Comparison of ENCODE assay signal across 1 cellular context in the genomic region with DNA sequence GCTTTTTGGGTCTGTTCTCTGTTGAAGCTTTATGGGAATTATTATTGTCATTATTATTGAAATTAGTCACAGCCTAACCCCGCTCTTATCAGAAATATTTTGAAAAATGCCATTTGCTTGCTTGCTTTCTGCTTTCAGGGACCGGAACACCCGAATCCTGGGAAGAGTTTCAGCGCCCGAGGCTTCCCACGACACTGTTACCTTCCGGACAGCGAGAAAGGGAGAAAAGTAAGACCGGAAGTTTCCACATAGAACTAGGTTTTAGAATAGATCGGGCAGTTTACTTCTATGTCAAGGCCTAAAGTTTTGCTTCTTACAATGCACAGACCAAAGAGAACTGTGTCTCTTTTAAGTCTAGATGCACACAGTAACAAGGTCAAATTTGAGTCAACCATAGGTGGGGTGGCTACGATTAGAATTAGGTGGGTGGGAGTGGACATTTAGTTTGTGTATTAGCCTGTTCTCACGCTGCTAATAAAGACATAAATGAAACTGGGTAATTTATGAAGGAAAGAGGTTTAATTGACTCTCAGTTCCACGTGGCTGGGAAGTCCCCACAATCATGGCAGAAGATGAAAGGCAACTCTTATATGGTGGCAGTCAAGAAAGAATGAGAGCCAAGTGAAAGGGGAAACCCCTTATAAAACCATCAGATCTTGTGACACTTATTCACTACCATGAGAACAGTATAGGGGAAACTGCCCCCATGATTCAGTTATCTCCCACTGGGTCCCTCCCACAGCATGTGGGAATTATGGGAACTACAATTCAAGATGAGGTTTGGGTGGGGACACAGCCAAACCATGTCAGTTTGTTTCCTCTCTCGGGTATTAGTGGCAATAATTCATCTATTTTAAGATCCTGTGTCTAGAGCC.
TF ChIP-seq lines count a peak whose summit lies in the region.

No MANE protein-coding gene starts in this region.

TF ChIP-seq in GM12878, 131 proteins besides CTCF, POLR2A, EP300 and RAD21 (continues in another document):
- TF ChIP-seq KDM1A (IDR thresholded peaks at IDR 0.05; ENCODE audit: borderline replicate concordance) (no peak), SPI1 (IDR thresholded peaks at IDR 0.05; ENCODE audit: borderline replicate concordance, insufficient read depth, low read depth, low read length) (peak; percentile 34; the same call in 1 of the 2 replicates), IKZF1 (conservative IDR thresholded peaks at IDR 0.05) (peak; percentile 88), BCL11A (IDR thresholded peaks at IDR 0.05; ENCODE audit: low read depth, low read length) (peak; percentile 67; the same call in 1 of the 2 replicates), HDAC2 (IDR thresholded peaks at IDR 0.05) (no peak), SP1 (IDR thresholded peaks at IDR 0.05; ENCODE audit: low read depth, low read length) (no peak), BRCA1 (IDR thresholded peaks at IDR 0.05; ENCODE audit: low read depth, low read length) (no peak), ZNF24 (IDR thresholded peaks at IDR 0.05) (0 out of 2 replicates have a peak, but pooled peaks have one; percentile 24), KAT2A (conservative IDR thresholded peaks at IDR 0.05; ENCODE audit: control insufficient read depth, low read depth, low read length) (no peak), SIN3A (IDR thresholded peaks at IDR 0.05; ENCODE audit: low read depth, low read length) (no peak), NR2F1 (conservative IDR thresholded peaks at IDR 0.05) (peak; percentile 77), CBFB (IDR thresholded peaks at IDR 0.05; ENCODE audit: low read depth) (0 out of 2 replicates have a peak, but pooled peaks have one; percentile 29), EZH2 (IDR thresholded peaks at IDR 0.05; ENCODE audit: borderline replicate concordance, control insufficient read depth, low read depth, low read length) (no peak), NRF1 (conservative IDR thresholded peaks at IDR 0.05; ENCODE audit: low read depth, low read length) (no peak), CREB1 (IDR thresholded peaks at IDR 0.05; ENCODE audit: low read depth) (no peak; the same call in 1 of the 2 replicates)
- TF ChIP-seq, protein P1, sequence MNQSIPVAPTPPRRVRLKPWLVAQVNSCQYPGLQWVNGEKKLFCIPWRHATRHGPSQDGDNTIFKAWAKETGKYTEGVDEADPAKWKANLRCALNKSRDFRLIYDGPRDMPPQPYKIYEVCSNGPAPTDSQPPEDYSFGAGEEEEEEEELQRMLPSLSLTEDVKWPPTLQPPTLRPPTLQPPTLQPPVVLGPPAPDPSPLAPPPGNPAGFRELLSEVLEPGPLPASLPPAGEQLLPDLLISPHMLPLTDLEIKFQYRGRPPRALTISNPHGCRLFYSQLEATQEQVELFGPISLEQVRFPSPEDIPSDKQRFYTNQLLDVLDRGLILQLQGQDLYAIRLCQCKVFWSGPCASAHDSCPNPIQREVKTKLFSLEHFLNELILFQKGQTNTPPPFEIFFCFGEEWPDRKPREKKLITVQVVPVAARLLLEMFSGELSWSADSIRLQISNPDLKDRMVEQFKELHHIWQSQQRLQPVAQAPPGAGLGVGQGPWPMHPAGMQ (IDR thresholded peaks at IDR 0.05; ENCODE audit: borderline replicate concordance): no peak
- TF ChIP-seq, protein P2, sequence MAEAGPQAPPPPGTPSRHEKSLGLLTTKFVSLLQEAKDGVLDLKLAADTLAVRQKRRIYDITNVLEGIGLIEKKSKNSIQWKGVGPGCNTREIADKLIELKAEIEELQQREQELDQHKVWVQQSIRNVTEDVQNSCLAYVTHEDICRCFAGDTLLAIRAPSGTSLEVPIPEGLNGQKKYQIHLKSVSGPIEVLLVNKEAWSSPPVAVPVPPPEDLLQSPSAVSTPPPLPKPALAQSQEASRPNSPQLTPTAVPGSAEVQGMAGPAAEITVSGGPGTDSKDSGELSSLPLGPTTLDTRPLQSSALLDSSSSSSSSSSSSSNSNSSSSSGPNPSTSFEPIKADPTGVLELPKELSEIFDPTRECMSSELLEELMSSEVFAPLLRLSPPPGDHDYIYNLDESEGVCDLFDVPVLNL (IDR thresholded peaks at IDR 0.05; ENCODE audit: low read depth, low read length): no peak
- TF ChIP-seq, protein P3, sequence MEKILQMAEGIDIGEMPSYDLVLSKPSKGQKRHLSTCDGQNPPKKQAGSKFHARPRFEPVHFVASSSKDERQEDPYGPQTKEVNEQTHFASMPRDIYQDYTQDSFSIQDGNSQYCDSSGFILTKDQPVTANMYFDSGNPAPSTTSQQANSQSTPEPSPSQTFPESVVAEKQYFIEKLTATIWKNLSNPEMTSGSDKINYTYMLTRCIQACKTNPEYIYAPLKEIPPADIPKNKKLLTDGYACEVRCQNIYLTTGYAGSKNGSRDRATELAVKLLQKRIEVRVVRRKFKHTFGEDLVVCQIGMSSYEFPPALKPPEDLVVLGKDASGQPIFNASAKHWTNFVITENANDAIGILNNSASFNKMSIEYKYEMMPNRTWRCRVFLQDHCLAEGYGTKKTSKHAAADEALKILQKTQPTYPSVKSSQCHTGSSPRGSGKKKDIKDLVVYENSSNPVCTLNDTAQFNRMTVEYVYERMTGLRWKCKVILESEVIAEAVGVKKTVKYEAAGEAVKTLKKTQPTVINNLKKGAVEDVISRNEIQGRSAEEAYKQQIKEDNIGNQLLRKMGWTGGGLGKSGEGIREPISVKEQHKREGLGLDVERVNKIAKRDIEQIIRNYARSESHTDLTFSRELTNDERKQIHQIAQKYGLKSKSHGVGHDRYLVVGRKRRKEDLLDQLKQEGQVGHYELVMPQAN (conservative IDR thresholded peaks at IDR 0.05): no peak
- TF ChIP-seq, protein P4, sequence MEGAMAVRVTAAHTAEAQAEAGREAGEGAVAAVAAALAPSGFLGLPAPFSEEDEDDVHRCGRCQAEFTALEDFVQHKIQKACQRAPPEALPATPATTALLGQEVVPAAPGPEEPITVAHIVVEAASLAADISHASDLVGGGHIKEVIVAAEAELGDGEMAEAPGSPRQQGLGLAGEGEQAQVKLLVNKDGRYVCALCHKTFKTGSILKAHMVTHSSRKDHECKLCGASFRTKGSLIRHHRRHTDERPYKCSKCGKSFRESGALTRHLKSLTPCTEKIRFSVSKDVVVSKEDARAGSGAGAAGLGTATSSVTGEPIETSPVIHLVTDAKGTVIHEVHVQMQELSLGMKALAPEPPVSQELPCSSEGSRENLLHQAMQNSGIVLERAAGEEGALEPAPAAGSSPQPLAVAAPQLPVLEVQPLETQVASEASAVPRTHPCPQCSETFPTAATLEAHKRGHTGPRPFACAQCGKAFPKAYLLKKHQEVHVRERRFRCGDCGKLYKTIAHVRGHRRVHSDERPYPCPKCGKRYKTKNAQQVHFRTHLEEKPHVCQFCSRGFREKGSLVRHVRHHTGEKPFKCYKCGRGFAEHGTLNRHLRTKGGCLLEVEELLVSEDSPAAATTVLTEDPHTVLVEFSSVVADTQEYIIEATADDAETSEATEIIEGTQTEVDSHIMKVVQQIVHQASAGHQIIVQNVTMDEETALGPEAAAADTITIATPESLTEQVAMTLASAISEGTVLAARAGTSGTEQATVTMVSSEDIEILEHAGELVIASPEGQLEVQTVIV (IDR thresholded peaks at IDR 0.05; ENCODE audit: borderline replicate concordance, partially characterized antibody): no peak
- TF ChIP-seq, protein P5, sequence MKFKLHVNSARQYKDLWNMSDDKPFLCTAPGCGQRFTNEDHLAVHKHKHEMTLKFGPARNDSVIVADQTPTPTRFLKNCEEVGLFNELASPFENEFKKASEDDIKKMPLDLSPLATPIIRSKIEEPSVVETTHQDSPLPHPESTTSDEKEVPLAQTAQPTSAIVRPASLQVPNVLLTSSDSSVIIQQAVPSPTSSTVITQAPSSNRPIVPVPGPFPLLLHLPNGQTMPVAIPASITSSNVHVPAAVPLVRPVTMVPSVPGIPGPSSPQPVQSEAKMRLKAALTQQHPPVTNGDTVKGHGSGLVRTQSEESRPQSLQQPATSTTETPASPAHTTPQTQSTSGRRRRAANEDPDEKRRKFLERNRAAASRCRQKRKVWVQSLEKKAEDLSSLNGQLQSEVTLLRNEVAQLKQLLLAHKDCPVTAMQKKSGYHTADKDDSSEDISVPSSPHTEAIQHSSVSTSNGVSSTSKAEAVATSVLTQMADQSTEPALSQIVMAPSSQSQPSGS (IDR thresholded peaks at IDR 0.05; ENCODE audit: low read length): peak; percentile 97
- TF ChIP-seq, protein P6, sequence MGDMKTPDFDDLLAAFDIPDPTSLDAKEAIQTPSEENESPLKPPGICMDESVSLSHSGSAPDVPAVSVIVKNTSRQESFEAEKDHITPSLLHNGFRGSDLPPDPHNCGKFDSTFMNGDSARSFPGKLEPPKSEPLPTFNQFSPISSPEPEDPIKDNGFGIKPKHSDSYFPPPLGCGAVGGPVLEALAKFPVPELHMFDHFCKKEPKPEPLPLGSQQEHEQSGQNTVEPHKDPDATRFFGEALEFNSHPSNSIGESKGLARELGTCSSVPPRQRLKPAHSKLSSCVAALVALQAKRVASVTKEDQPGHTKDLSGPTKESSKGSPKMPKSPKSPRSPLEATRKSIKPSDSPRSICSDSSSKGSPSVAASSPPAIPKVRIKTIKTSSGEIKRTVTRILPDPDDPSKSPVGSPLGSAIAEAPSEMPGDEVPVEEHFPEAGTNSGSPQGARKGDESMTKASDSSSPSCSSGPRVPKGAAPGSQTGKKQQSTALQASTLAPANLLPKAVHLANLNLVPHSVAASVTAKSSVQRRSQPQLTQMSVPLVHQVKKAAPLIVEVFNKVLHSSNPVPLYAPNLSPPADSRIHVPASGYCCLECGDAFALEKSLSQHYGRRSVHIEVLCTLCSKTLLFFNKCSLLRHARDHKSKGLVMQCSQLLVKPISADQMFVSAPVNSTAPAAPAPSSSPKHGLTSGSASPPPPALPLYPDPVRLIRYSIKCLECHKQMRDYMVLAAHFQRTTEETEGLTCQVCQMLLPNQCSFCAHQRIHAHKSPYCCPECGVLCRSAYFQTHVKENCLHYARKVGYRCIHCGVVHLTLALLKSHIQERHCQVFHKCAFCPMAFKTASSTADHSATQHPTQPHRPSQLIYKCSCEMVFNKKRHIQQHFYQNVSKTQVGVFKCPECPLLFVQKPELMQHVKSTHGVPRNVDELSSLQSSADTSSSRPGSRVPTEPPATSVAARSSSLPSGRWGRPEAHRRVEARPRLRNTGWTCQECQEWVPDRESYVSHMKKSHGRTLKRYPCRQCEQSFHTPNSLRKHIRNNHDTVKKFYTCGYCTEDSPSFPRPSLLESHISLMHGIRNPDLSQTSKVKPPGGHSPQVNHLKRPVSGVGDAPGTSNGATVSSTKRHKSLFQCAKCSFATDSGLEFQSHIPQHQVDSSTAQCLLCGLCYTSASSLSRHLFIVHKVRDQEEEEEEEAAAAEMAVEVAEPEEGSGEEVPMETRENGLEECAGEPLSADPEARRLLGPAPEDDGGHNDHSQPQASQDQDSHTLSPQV (IDR thresholded peaks at IDR 0.05): no peak; the same call in 1 of the 2 replicates
- TF ChIP-seq, protein P7, sequence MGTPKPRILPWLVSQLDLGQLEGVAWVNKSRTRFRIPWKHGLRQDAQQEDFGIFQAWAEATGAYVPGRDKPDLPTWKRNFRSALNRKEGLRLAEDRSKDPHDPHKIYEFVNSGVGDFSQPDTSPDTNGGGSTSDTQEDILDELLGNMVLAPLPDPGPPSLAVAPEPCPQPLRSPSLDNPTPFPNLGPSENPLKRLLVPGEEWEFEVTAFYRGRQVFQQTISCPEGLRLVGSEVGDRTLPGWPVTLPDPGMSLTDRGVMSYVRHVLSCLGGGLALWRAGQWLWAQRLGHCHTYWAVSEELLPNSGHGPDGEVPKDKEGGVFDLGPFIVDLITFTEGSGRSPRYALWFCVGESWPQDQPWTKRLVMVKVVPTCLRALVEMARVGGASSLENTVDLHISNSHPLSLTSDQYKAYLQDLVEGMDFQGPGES (IDR thresholded peaks at IDR 0.05): no peak
- TF ChIP-seq, protein P8, sequence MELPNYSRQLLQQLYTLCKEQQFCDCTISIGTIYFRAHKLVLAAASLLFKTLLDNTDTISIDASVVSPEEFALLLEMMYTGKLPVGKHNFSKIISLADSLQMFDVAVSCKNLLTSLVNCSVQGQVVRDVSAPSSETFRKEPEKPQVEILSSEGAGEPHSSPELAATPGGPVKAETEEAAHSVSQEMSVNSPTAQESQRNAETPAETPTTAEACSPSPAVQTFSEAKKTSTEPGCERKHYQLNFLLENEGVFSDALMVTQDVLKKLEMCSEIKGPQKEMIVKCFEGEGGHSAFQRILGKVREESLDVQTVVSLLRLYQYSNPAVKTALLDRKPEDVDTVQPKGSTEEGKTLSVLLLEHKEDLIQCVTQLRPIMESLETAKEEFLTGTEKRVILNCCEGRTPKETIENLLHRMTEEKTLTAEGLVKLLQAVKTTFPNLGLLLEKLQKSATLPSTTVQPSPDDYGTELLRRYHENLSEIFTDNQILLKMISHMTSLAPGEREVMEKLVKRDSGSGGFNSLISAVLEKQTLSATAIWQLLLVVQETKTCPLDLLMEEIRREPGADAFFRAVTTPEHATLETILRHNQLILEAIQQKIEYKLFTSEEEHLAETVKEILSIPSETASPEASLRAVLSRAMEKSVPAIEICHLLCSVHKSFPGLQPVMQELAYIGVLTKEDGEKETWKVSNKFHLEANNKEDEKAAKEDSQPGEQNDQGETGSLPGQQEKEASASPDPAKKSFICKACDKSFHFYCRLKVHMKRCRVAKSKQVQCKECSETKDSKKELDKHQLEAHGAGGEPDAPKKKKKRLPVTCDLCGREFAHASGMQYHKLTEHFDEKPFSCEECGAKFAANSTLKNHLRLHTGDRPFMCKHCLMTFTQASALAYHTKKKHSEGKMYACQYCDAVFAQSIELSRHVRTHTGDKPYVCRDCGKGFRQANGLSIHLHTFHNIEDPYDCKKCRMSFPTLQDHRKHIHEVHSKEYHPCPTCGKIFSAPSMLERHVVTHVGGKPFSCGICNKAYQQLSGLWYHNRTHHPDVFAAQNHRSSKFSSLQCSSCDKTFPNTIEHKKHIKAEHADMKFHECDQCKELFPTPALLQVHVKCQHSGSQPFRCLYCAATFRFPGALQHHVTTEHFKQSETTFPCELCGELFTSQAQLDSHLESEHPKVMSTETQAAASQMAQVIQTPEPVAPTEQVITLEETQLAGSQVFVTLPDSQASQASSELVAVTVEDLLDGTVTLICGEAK (IDR thresholded peaks at IDR 0.05; ENCODE audit: borderline replicate concordance): peak; percentile 52; the same call in 1 of the 2 replicates
- TF ChIP-seq, protein P9, sequence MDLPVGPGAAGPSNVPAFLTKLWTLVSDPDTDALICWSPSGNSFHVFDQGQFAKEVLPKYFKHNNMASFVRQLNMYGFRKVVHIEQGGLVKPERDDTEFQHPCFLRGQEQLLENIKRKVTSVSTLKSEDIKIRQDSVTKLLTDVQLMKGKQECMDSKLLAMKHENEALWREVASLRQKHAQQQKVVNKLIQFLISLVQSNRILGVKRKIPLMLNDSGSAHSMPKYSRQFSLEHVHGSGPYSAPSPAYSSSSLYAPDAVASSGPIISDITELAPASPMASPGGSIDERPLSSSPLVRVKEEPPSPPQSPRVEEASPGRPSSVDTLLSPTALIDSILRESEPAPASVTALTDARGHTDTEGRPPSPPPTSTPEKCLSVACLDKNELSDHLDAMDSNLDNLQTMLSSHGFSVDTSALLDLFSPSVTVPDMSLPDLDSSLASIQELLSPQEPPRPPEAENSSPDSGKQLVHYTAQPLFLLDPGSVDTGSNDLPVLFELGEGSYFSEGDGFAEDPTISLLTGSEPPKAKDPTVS (IDR thresholded peaks at IDR 0.05; ENCODE audit: low read depth, low read length): no peak
- TF ChIP-seq, protein P10, sequence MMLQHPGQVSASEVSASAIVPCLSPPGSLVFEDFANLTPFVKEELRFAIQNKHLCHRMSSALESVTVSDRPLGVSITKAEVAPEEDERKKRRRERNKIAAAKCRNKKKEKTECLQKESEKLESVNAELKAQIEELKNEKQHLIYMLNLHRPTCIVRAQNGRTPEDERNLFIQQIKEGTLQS (IDR thresholded peaks at IDR 0.05; ENCODE audit: borderline replicate concordance, extremely low read depth, low read depth, low read length): no peak
